8 cellular contexts compared by ENCODE assay signal in genomic region chr15:86624261-86625036, GRCh38.
A peak's percentile ranks its signal among the peaks of the same experiment; 100 is the strongest.
DNase-seq lines count a peak whose midpoint lies in the region; ATAC-seq and TF ChIP-seq lines count a peak whose summit lies in the region.

No MANE protein-coding gene starts in this region.

- no peak overlapping the region for H3K4me3 Mint-ChIP-seq in HFFc6
- peak overlapping the region; percentile 16 for H3K4me3 Mint-ChIP-seq in activated T-helper 1 cell treated with anti-CD3 and anti-CD28 coated beads, Interleukin-12 subunit alpha, Interleukin-12 subunit beta, Interleukin-2, Interleukin-4 antibody, amounts not matched to agents 30 ng/mL and 10 ng/mL and 1 ng/mL, durations not matched to agents 14 hours and 24 hours and 36 hours

- ATAC-seq in gastroesophageal sphincter (peak; percentile 81), HG03439 (IDR thresholded peaks at IDR 0.05; ENCODE audit: unreplicated experiment) (no peak)

- no peak overlapping the region for H3K27ac Mint-ChIP-seq in HFFc6
- no peak overlapping the region for H3K27ac Mint-ChIP-seq in activated T-helper 1 cell treated with anti-CD3 and anti-CD28 coated beads, Interleukin-12 subunit alpha, Interleukin-12 subunit beta, Interleukin-2, Interleukin-4 antibody, amounts not matched to agents 30 ng/mL and 10 ng/mL and 1 ng/mL, durations not matched to agents 14 hours and 24 hours and 36 hours

- peaks cover 7% of the 10 kb centered on the region; the same call in 1 of the 2 replicates for H3K4me1 Mint-ChIP-seq in HFFc6 (ENCODE audit: low read depth)
- peaks cover 17% of the 10 kb centered on the region for H3K4me1 Mint-ChIP-seq in activated T-helper 1 cell treated with anti-CD3 and anti-CD28 coated beads, Interleukin-12 subunit alpha, Interleukin-12 subunit beta, Interleukin-2, Interleukin-4 antibody, amounts not matched to agents 30 ng/mL and 10 ng/mL and 1 ng/mL, durations not matched to agents 14 hours and 24 hours and 36 hours (ENCODE audit: low read depth)

- TF ChIP-seq EP300 in gastroesophageal sphincter (IDR thresholded peaks at IDR 0.05): no peak

- TF ChIP-seq CTCF in HFFc6 (IDR thresholded peaks at IDR 0.05): peak; percentile 37; the same call in 1 of the 2 replicates
- peak in 4 of 6 experiments; percentile 39 to 96 (median 93) for TF ChIP-seq CTCF in Peyer's patch (IDR thresholded peaks at IDR 0.05)
- peak in 2 of 4 experiments; percentile 53 for TF ChIP-seq CTCF in gastroesophageal sphincter (IDR thresholded peaks at IDR 0.05)

- H3K36me3 ChIP-seq in Peyer's patch: no peaks in the 10 kb centered on the region
- no peaks in the 10 kb centered on the region for H3K36me3 ChIP-seq in gastroesophageal sphincter

- no peak for TF ChIP-seq POLR2A in Peyer's patch (IDR thresholded peaks at IDR 0.05)
- TF ChIP-seq POLR2A in gastroesophageal sphincter (IDR thresholded peaks at IDR 0.05): no peak

- intact Hi-C loops in activated T-helper 1 cell treated with anti-CD3 and anti-CD28 coated beads, Interleukin-12 subunit alpha, Interleukin-12 subunit beta, Interleukin-2, Interleukin-4 antibody, amounts not matched to agents 30 ng/mL and 10 ng/mL and 1 ng/mL, durations not matched to agents 14 hours and 24 hours and 36 hours (cut with micrococcal nuclease): loop anchor here (1.0 to 10.0 kb wide), 6 partner anchors 13 to 1623 kb away; no protein-coding TSS in a partner anchor
- intact Hi-C loops in posterior vena cava (cut with DNase I): no loop called here

- H3K27me3 Mint-ChIP-seq in HFFc6 (ENCODE audit: insufficient read depth): no peaks in the 10 kb centered on the region
- peaks cover 5% of the 10 kb centered on the region for H3K27me3 Mint-ChIP-seq in activated T-helper 1 cell treated with anti-CD3 and anti-CD28 coated beads, Interleukin-12 subunit alpha, Interleukin-12 subunit beta, Interleukin-2, Interleukin-4 antibody, amounts not matched to agents 30 ng/mL and 10 ng/mL and 1 ng/mL, durations not matched to agents 14 hours and 24 hours and 36 hours (ENCODE audit: insufficient read depth)

- H3K4me1 ChIP-seq in Peyer's patch (peaks cover 0 to 4% (median 1%) of the 10 kb centered on the region in 4 donors), gastroesophageal sphincter (peaks cover 0 to 20% (median 4%) of the 10 kb centered on the region in 3 donors)

- DNase-seq in AG08396 (ENCODE audit: low spot score) (peak; percentile 60), HFFc6 (peak; percentile 70), Peyer's patch (peak; percentile 25 to 92 (median 83)), posterior vena cava (ENCODE audit: low spot score) (peak; percentile 92), ureter (ENCODE audit: low spot score) (peak; percentile 72)
- peak; percentile 20 for DNase-seq in activated T-helper 1 cell treated with anti-CD3 and anti-CD28 coated beads, Interleukin-12 subunit alpha, Interleukin-12 subunit beta, Interleukin-2, Interleukin-4 antibody, amounts not matched to agents 30 ng/mL and 10 ng/mL and 1 ng/mL, durations not matched to agents 14 hours and 24 hours and 36 hours (ENCODE audit: low spot score)

- no peaks in the 10 kb centered on the region for H3K27me3 ChIP-seq in Peyer's patch
- no peaks in the 10 kb centered on the region for H3K27me3 ChIP-seq in gastroesophageal sphincter

- peak overlapping the region in 1 of 4 donors; percentile 61 for H3K27ac ChIP-seq in Peyer's patch
- no peak overlapping the region for H3K27ac ChIP-seq in gastroesophageal sphincter

- H3K4me3 ChIP-seq in Peyer's patch (no peak overlapping the region), gastroesophageal sphincter (no peak overlapping the region)

- no peaks in the 10 kb centered on the region for H3K36me3 Mint-ChIP-seq in HFFc6 (ENCODE audit: low read depth)
- no peaks in the 10 kb centered on the region for H3K36me3 Mint-ChIP-seq in activated T-helper 1 cell treated with anti-CD3 and anti-CD28 coated beads, Interleukin-12 subunit alpha, Interleukin-12 subunit beta, Interleukin-2, Interleukin-4 antibody, amounts not matched to agents 30 ng/mL and 10 ng/mL and 1 ng/mL, durations not matched to agents 14 hours and 24 hours and 36 hours (ENCODE audit: low read depth)

- H3K9me3 Mint-ChIP-seq in HFFc6: peaks cover 28% of the 10 kb centered on the region
- H3K9me3 Mint-ChIP-seq in activated T-helper 1 cell treated with anti-CD3 and anti-CD28 coated beads, Interleukin-12 subunit alpha, Interleukin-12 subunit beta, Interleukin-2, Interleukin-4 antibody, amounts not matched to agents 30 ng/mL and 10 ng/mL and 1 ng/mL, durations not matched to agents 14 hours and 24 hours and 36 hours: no peaks in the 10 kb centered on the region

- 4 to 24% methylated on average over 2 to 6 of the region's 6 CpGs for WGBS in gastroesophageal sphincter (ENCODE audit: low coverage in 1 of 2), 2 donors

- H3K9me3 ChIP-seq in Peyer's patch (no peaks in the 10 kb centered on the region), gastroesophageal sphincter (no peaks in the 10 kb centered on the region)

Comparison
In these comparisons a context has a peak if more than half of its experiments do, and no peak if none do; other contexts are left out.
1. DNase-seq: peak in every context shown above with its lines; median percentile 92 in posterior vena cava; 83 in Peyer's patch; 72 in ureter; 70 in HFFc6; 60 in AG08396; 20 in activated T-helper 1 cell treated with anti-CD3 and anti-CD28 coated beads, Interleukin-12 subunit alpha, Interleukin-12 subunit beta, Interleukin-2, Interleukin-4 antibody, amounts not matched to agents 30 ng/mL and 10 ng/mL and 1 ng/mL, durations not matched to agents 14 hours and 24 hours and 36 hours.